In the genomic region with DNA sequence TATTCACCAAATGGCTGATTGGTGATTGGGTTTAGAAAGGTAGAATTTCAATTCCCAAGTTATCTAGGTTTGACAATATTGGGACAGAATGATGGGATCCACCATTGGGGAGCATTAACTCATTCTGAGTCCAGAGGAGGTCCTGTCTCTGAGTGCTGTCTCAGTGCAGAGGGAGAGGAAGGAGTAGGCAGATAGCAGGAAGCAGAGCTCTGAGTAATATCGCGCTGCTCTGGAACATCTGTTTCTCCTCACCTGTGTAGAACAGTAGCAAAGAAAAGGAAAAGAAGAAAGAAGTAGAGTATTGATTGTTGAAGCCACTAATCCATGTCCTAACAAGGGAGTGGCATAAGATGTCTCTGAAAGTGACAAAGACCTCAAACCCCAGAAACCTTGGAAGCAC, we compare ENCODE assay signal across 17 cellular contexts.
"Had no signal": no experiment of that assay in that cellular context is flagged by ENCODE, and none has a peak within 500 bp of the region (broad histone marks: within the 10 kb centered on the region; RNA-seq: fewer than 3 reads in every experiment).

No MANE protein-coding gene starts in this region.

- H3K27me3 ChIP-seq: adrenal gland, esophagus squamous epithelium, neural progenitor cell, right atrium auricular region, stomach, vagina had no signal

- H3K9ac ChIP-seq: neural progenitor cell had no signal

- H3K27ac Mint-ChIP-seq: activated T-cell treated with anti-CD3 and anti-CD28 coated beads, Interleukin-2, amount 50 U/mL, for 72 hours; memory B cell; neural progenitor cell had no signal

- H3K27me3 Mint-ChIP-seq: memory B cell had no signal

- H3K36me3 Mint-ChIP-seq: memory B cell, neural progenitor cell had no signal

- H3K36me3 ChIP-seq: adrenal gland, esophagus squamous epithelium, neural progenitor cell, prostate gland, right atrium auricular region, stomach, vagina had no signal

- H3K4me3 ChIP-seq: adrenal gland, esophagus squamous epithelium, neural progenitor cell, prostate gland, right atrium auricular region, stomach, vagina had no signal

- H3K27ac ChIP-seq: adrenal gland, esophagus squamous epithelium, neural progenitor cell, prostate gland, right atrium auricular region, stomach, vagina had no signal

- H3K9me3 Mint-ChIP-seq: activated T-cell treated with anti-CD3 and anti-CD28 coated beads, Interleukin-2, amount 50 U/mL, for 72 hours; memory B cell had no signal

- DNase-seq: activated CD4-positive, alpha-beta T cell treated with anti-CD3 and anti-CD28 coated beads for 4 hours; activated gamma-delta T cell treated with Interleukin-2 at 50 U/mL for 16 hours; activated T-cell treated with anti-CD3 and anti-CD28 coated beads, Interleukin-2, amount 50 U/mL, for 72 hours; adrenal gland; dermis blood vessel endothelial cell; effector memory CD4-positive, alpha-beta T cell; esophagus squamous epithelium; stimulated activated CD4-positive, alpha-beta T cell treated with anti-CD3 and anti-CD28 coated beads, Interleukin-12 subunit alpha, Interleukin-12 subunit beta, amount 100 ng/mL, for 4 hours; stimulated activated CD4-positive, alpha-beta T cell treated with anti-CD3 and anti-CD28 coated beads, Interleukin-1b, Interleukin-23, amount 100 ng/mL, for 48 hours; stimulated activated CD8-positive, alpha-beta memory T cell treated with anti-CD3 and anti-CD28 coated beads, Interleukin-4, amount 100 ng/mL, for 48 hours; stomach; trophoblast cell had no signal

- H3K4me1 ChIP-seq: adrenal gland, esophagus squamous epithelium, neural progenitor cell, prostate gland, right atrium auricular region, stomach, vagina had no signal

- H3K9me3 ChIP-seq: adrenal gland, esophagus squamous epithelium, prostate gland, right atrium auricular region, stomach, vagina had no signal

- H3K4me3 Mint-ChIP-seq: activated T-cell treated with anti-CD3 and anti-CD28 coated beads, Interleukin-2, amount 50 U/mL, for 72 hours; memory B cell; neural progenitor cell had no signal
